34 cellular contexts compared by ENCODE assay signal in genomic region chr15:35087759-35088158, GRCh38. TPM values are rescaled to one million over a fixed set of nuclear protein-coding genes. Genes with fewer than 3 reads are reported as not detected.
"Had no signal": no experiment of that assay in that cellular context is flagged by ENCODE, and none has a peak within 500 bp of the region (broad histone marks: within the 10 kb centered on the region; RNA-seq: fewer than 3 reads in every experiment).

No MANE protein-coding gene starts in this region.

- H3K9me3 Mint-ChIP-seq: activated B cell treated with CpG ODN at 0.5 μM for 24 hours; activated CD8-positive, alpha-beta T cell treated with anti-CD3 and anti-CD28 coated beads for 36 hours; T-helper 2 cell treated with Interferon-gamma antibody and Interleukin-4, amounts not matched to agents 5 μg/mL and 100 μg/mL, for 36 hours had no signal

- H3K36me3 ChIP-seq: cardiac muscle cell, WERI-Rb-1 had no signal

- H3K27me3 Mint-ChIP-seq: activated B cell treated with CpG ODN at 0.5 μM for 24 hours; activated CD8-positive, alpha-beta T cell treated with anti-CD3 and anti-CD28 coated beads for 36 hours; activated T-helper 17 cell treated with anti-CD3 and anti-CD28 coated beads, Interleukin-2, amount 50 U/mL, for 72 hours; dendritic cell treated with granulocyte-macrophage colony-stimulating factor and Interleukin-4, amounts not matched to agents 40 ng/mL and 50 ng/mL, for 4 days had no signal

- H3K4me3 ChIP-seq: body of pancreas, cardiac muscle cell, coronary artery, dorsolateral prefrontal cortex had no signal

- H3K9me3 ChIP-seq: body of pancreas had no signal

- H3K27ac Mint-ChIP-seq: activated B cell treated with CpG ODN at 0.5 μM for 24 hours; activated CD8-positive, alpha-beta T cell treated with anti-CD3 and anti-CD28 coated beads for 36 hours; activated naive CD8-positive, alpha-beta T cell; activated T-helper 17 cell treated with anti-CD3 and anti-CD28 coated beads, Interleukin-2, amount 50 U/mL, for 72 hours; dendritic cell treated with granulocyte-macrophage colony-stimulating factor and Interleukin-4, amounts not matched to agents 40 ng/mL and 50 ng/mL, for 4 days; endodermal cell; T-helper 17 cell; T-helper 2 cell treated with Interferon-gamma antibody and Interleukin-4, amounts not matched to agents 5 μg/mL and 100 μg/mL, for 36 hours had no signal

- H3K4me1 ChIP-seq: body of pancreas had no signal

- H3K27ac ChIP-seq: body of pancreas, cardiac muscle cell, coronary artery, dorsolateral prefrontal cortex, WERI-Rb-1 had no signal

- H3K4me3 Mint-ChIP-seq: activated B cell treated with CpG ODN at 0.5 μM for 24 hours; activated CD8-positive, alpha-beta T cell treated with anti-CD3 and anti-CD28 coated beads for 36 hours; activated naive CD8-positive, alpha-beta T cell; activated T-cell treated with anti-CD3 and anti-CD28 coated beads, Interleukin-2, amount 50 U/mL, for 4 hours; activated T-helper 17 cell treated with anti-CD3 and anti-CD28 coated beads, Interleukin-2, amount 50 U/mL, for 72 hours; dendritic cell treated with granulocyte-macrophage colony-stimulating factor and Interleukin-4, amounts not matched to agents 40 ng/mL and 50 ng/mL, for 4 days; endodermal cell; T-helper 17 cell; T-helper 2 cell treated with Interferon-gamma antibody and Interleukin-4, amounts not matched to agents 5 μg/mL and 100 μg/mL, for 36 hours had no signal

- H3K27me3 ChIP-seq: body of pancreas, cardiac muscle cell, dorsolateral prefrontal cortex had no signal

- H3K4me1 Mint-ChIP-seq: activated B cell treated with CpG ODN at 0.5 μM for 24 hours; activated T-helper 17 cell treated with anti-CD3 and anti-CD28 coated beads, Interleukin-2, amount 50 U/mL, for 72 hours; T-helper 17 cell had no signal

- DNase-seq: activated B cell treated with CpG ODN at 0.5 μM for 24 hours; activated CD4-positive, alpha-beta T cell treated with anti-CD3 and anti-CD28 coated beads for 48 hours; activated CD4-positive, alpha-beta T cell treated with anti-CD3 and anti-CD28 coated beads, Interleukin-2, amount 50 U/mL, for 1 hour; activated CD4-positive, alpha-beta T cell treated with anti-CD3 and anti-CD28 coated beads, Interleukin-2, amount 50 U/mL, for 48 hours; activated CD8-positive, alpha-beta memory T cell treated with anti-CD3 and anti-CD28 coated beads for 24 hours; activated CD8-positive, alpha-beta T cell treated with anti-CD3 and anti-CD28 coated beads for 36 hours; activated effector memory CD4-positive, alpha-beta T cell treated with Interleukin-2 at 50 U/mL for 16 hours; activated gamma-delta T cell treated with Interleukin-2 at 50 U/mL for 16 hours; activated naive CD4-positive, alpha-beta T cell treated with anti-CD3 and anti-CD28 coated beads, Interleukin-2, amount 50 U/mL, for 16 hours; activated naive CD4-positive, alpha-beta T cell treated with Interleukin-2 at 50 U/mL for 16 hours; activated T-cell treated with anti-CD3 and anti-CD28 coated beads, Interleukin-2, amount 50 U/mL, for 4 hours; amygdala; aorta; body of pancreas; central memory CD4-positive, alpha-beta T cell; cerebellar nuclear complex; dorsolateral prefrontal cortex; effector memory CD4-positive, alpha-beta T cell; endodermal cell; foreskin fibroblast; glutamatergic neuron; T-helper 1 cell; T-helper 17 cell; T1000; WERI-Rb-1 had no signal

RNA-seq across cellular contexts. Expression of gene NANOGP8, which starts 2.7 kb away (rescaled TPM):
- total RNA-seq: activated CD8-positive, alpha-beta T cell treated with anti-CD3 and anti-CD28 coated beads for 36 hours; activated T-cell treated with anti-CD3 and anti-CD28 coated beads, Interleukin-2, amount 50 U/mL, for 4 hours; activated T-helper 17 cell treated with anti-CD3 and anti-CD28 coated beads, Interleukin-2, amount 50 U/mL, for 72 hours; cardiac muscle cell; epithelial cell of proximal tubule; frontal cortex; T-helper 17 cell had no signal
- polyA plus RNA-seq: adipose tissue, aorta, cardiac muscle cell had no signal
